8 cellular contexts compared by ENCODE assay signal in genomic region chr17:29929544-29930398, GRCh38. TPM values are rescaled to one million over a fixed set of nuclear protein-coding genes. Genes with fewer than 3 reads are reported as not detected.
DNase-seq lines count a peak whose midpoint lies in the region; ATAC-seq and TF ChIP-seq lines count a peak whose summit lies in the region.

SSH2 (minus strand) TSS chr17:29930228; CDS start chr17:29930000, 228 bp downstream.

- H3K36me3 Mint-ChIP-seq in natural killer cell = no peaks in the 10 kb centered on the region

- H3F3A ChIP-seq in Loucy (ENCODE audit: low read depth) = no peaks in the 10 kb centered on the region

- peak within 1 kb of the TSS; percentile 96 for H3K27ac ChIP-seq in RWPE1

- H3K27me3 Mint-ChIP-seq in natural killer cell (ENCODE audit: low read depth in 2 of 2) = no peaks in the 10 kb centered on the region

- peak; percentile 43 for ATAC-seq in GM21786 (IDR thresholded peaks at IDR 0.05; ENCODE audit: unreplicated experiment)
- ATAC-seq in natural killer cell = peak; percentile 72 to 86 (median 82)

- H3K4me1 Mint-ChIP-seq in natural killer cell = peaks cover 24 to 33% of the 10 kb centered on the region in 2 donors

- H3K4me1 ChIP-seq in Loucy (ENCODE audit: insufficient read depth, low read length, poor library complexity, severe bottlenecking) = peaks cover 44% of the 10 kb centered on the region

- H3K9me3 Mint-ChIP-seq in natural killer cell = no peaks in the 10 kb centered on the region

- CTCF ChIA-PET in RWPE1 (lab: Yijun Ruan, JAX) = interaction anchor here (0.6 to 2.9 kb wide), 5 partner anchors 9 to 430 kb away, joined by 3 to 73 read pairs (median 6); partner anchors contain the start of gene EFCAB5

- no peaks in the 10 kb centered on the region for H3K27me3 ChIP-seq in Loucy (ENCODE audit: insufficient read depth, low read length, poor library complexity, severe bottlenecking)

- peak within 1 kb of the TSS; percentile 96 for H2AFZ ChIP-seq in Loucy (ENCODE audit: low read length)

- intact Hi-C loops in natural killer cell (cut with micrococcal nuclease) = loop anchor here (2.0 to 5.0 kb wide), 2 partner anchors 62 to 291 kb away; no protein-coding TSS in a partner anchor

- POLR2A ChIA-PET in RWPE1 (lab: Yijun Ruan, JAX; ENCODE audit: low non-redundant PET) = interaction anchor here (0.6 to 1.3 kb wide), 4 partner anchors 122 to 302 kb away, joined by 3 to 7 read pairs (median 3); no protein-coding TSS in a partner anchor

- peak; percentile 96 for DNase-seq in DMS53 (lab: John Stamatoyannopoulos, UW)
- DNase-seq in RWPE1 (ENCODE audit: low spot score) = peak; percentile 79
- peak; percentile 74 to 83 for DNase-seq in activated T-helper 1 cell treated with anti-CD3 and anti-CD28 coated beads, Interleukin-2, amount 50 U/mL, for 16 hours (ENCODE audit: low read depth in 1 of 2, low spot score in 1 of 2)
- peak; percentile 61 for DNase-seq in fibroblast of peridontal ligament (ENCODE audit: extremely low read depth)
- DNase-seq in natural killer cell = peak; percentile 81
- peak; percentile 85 for DNase-seq in stimulated activated naive CD4-positive, alpha-beta T cell treated with Interleukin-2 at 50 U/mL for 16 hours (lab: John Stamatoyannopoulos, UW)

- H3K9me3 ChIP-seq in Loucy (ENCODE audit: insufficient read depth, low read depth, low read length) = no peaks in the 10 kb centered on the region

- TF ChIP-seq CTCF in Loucy (conservative IDR thresholded peaks at IDR 0.05; ENCODE audit: low read length) (no peak), RWPE1 (conservative IDR thresholded peaks at IDR 0.05; ENCODE audit: low read depth) (no peak), natural killer cell (IDR thresholded peaks at IDR 0.05) (no peak)

- no peak within 1 kb of the TSS for H3K27ac Mint-ChIP-seq in natural killer cell

- H3K9me2 ChIP-seq in Loucy (replicated peaks; ENCODE audit: low read depth, low read length) = no peaks in the 10 kb centered on the region

- peaks cover 42% of the 10 kb centered on the region for H4K20me1 ChIP-seq in Loucy (ENCODE audit: insufficient read depth, low read length, poor library complexity, severe bottlenecking)

- H3K79me2 ChIP-seq in Loucy (ENCODE audit: insufficient read depth, low read length) = peaks cover 47% of the 10 kb centered on the region

- H3K36me3 ChIP-seq in Loucy (ENCODE audit: insufficient read depth, low read length) = no peaks in the 10 kb centered on the region

- H3K4me3 ChIP-seq in Loucy (ENCODE audit: low read length, poor library complexity, severe bottlenecking) = peak within 1 kb of the TSS; percentile 85

- H3K4me3 Mint-ChIP-seq in natural killer cell = no peak within 1 kb of the TSS

- peak within 1 kb of the TSS; percentile 88 for H3K4me2 ChIP-seq in Loucy (ENCODE audit: low read depth, low read length, poor library complexity, severe bottlenecking)

- H3K9ac ChIP-seq in Loucy (ENCODE audit: low read depth, low read length, poor library complexity, severe bottlenecking) = peak within 1 kb of the TSS; percentile 93

RNA-seq across cellular contexts. Expression of gene SSH2, which starts in this region (rescaled TPM):
- total RNA-seq in natural killer cell = 100 to 1,000 TPM; 124 to 166 (median 144) TPM

Comparison
In these comparisons a context has a peak if more than half of its experiments do, and no peak if none do; other contexts are left out.
1. Peak in every context shown above with its lines: DNase-seq, ATAC-seq, H3K4me3 ChIP-seq and H3K27ac ChIP-seq.